2 cellular contexts compared by ENCODE assay signal in genomic region chr9:72863456-72864094, GRCh38.
TF ChIP-seq lines count a peak whose summit lies in the region.

No MANE protein-coding gene starts in this region.

TF ChIP-seq in HEK293, 187 proteins besides CTCF, POLR2A, EP300 and RAD21 (continued from another document):
- TF ChIP-seq ZBTB26 (tag by site-specific recombination; optimal IDR thresholded peaks at IDR 0.05) (no peak), ZNF555 (tag by site-specific recombination; conservative IDR thresholded peaks at IDR 0.05) (no peak), ZNF530 (tag by site-specific recombination; IDR thresholded peaks at IDR 0.05; ENCODE audit: low read depth) (no peak), PRDM6 (tag by site-specific recombination; IDR thresholded peaks at IDR 0.05) (peak; percentile 22; the same call in 1 of the 2 replicates), TCF7L2 (IDR thresholded peaks at IDR 0.05; ENCODE audit: borderline replicate concordance, low read depth, low read length) (peak; percentile 45; the same call in 1 of the 2 replicates), ZNF488 (tag by site-specific recombination; IDR thresholded peaks at IDR 0.05) (no peak), ZSCAN5A (tag by site-specific recombination; IDR thresholded peaks at IDR 0.05) (no peak)

TF ChIP-seq in K562, 482 proteins besides CTCF, POLR2A, EP300 and RAD21 (continued from another document and continues in another):
- TF ChIP-seq ARID3A (IDR thresholded peaks at IDR 0.05; ENCODE audit: borderline replicate concordance, low read depth, low read length) (no peak), EZH2 (IDR thresholded peaks at IDR 0.05; ENCODE audit: borderline replicate concordance, low read depth, low read length) (no peak), ATF7 (IDR thresholded peaks at IDR 0.05) (no peak), TRIM28 (IDR thresholded peaks at IDR 0.05) (no peak), E2F1 (CRISPR knock-in tag; IDR thresholded peaks at IDR 0.05) (no peak), NCOA1 (IDR thresholded peaks at IDR 0.05; ENCODE audit: low read depth) (no peak), CGGBP1 (CRISPR knock-in tag; IDR thresholded peaks at IDR 0.05) (no peak), PRDM10 (IDR thresholded peaks at IDR 0.05; ENCODE audit: partially characterized antibody) (no peak), FOXK2 (conservative IDR thresholded peaks at IDR 0.05 in 1 of 2, IDR thresholded peaks at IDR 0.05 in 1 of 2; ENCODE audit: low read depth in 2 of 2) (no peak), ZNF79 (CRISPR knock-in tag; IDR thresholded peaks at IDR 0.05; ENCODE audit: low read depth) (no peak), CEBPZ (IDR thresholded peaks at IDR 0.05; ENCODE audit: borderline replicate concordance, low read depth, low read length) (no peak), CBFA2T3 (IDR thresholded peaks at IDR 0.05) (peak; percentile 65), XRCC4 (IDR thresholded peaks at IDR 0.05; ENCODE audit: extremely low read depth, insufficient read depth, insufficient read length) (no peak), TAL1 (IDR thresholded peaks at IDR 0.05) (0 out of 2 replicates have a peak, but pooled peaks have one; percentile 11), ADNP (tag; IDR thresholded peaks at IDR 0.05) (no peak), SMARCE1 (IDR thresholded peaks at IDR 0.05) (no peak), ZNF318 (IDR thresholded peaks at IDR 0.05; ENCODE audit: borderline replicate concordance in 1 of 2, low read depth in 1 of 2) (no peak), ZBTB9 (CRISPR knock-in tag; IDR thresholded peaks at IDR 0.05) (no peak), SOX6 (IDR thresholded peaks at IDR 0.05) (peak; percentile 11; the same call in 1 of the 2 replicates), RBBP5 (IDR thresholded peaks at IDR 0.05; ENCODE audit: borderline replicate concordance, insufficient read depth, low read length, poor library complexity, severe bottlenecking) (no peak), TFE3 (CRISPR knock-in tag; IDR thresholded peaks at IDR 0.05) (no peak), MEIS2 (IDR thresholded peaks at IDR 0.05; ENCODE audit: partially characterized antibody) (peak; percentile 3), ARID1B (IDR thresholded peaks at IDR 0.05) (peak; percentile 13; the same call in 1 of the 2 replicates), SRSF1 (IDR thresholded peaks at IDR 0.05; ENCODE audit: low read depth, low read length) (no peak), HNRNPL (IDR thresholded peaks at IDR 0.05; ENCODE audit: low read depth, low read length) (no peak), ZNF3 (CRISPR knock-in tag; IDR thresholded peaks at IDR 0.05) (no peak), NRF1 (conservative IDR thresholded peaks at IDR 0.05 in 1 of 2, IDR thresholded peaks at IDR 0.05 in 1 of 2) (no peak), PHF20 (IDR thresholded peaks at IDR 0.05; ENCODE audit: partially characterized antibody) (no peak), KAT8 (IDR thresholded peaks at IDR 0.05; ENCODE audit: low read depth) (no peak)
